Comparison of ENCODE assay signal across 15 cellular contexts in the genomic region with DNA sequence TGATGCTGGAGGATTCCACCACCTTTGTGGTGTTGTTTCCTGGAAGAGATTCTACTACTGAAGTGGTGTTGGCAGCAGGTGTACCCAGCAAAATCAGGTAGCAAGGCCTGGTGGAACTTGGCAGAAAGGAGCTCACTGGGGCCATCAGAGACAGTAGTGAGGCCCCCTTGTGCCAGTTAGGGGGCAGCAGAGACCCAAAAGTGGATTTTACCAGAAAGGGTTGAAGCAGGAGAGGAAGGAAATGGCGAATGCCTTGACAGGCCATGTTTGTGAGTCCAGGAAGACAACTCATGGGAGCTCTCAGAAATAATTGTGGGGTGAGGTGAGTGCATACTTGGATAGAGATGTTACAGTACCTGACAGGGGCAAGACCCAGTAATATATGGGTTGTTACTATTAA.
DNase-seq lines count a peak whose midpoint lies in the region; ATAC-seq, FAIRE-seq and TF ChIP-seq lines count a peak whose summit lies in the region.
"Had no signal": no experiment of that assay in that cellular context is flagged by ENCODE, and none has a peak within 500 bp of the region (broad histone marks: within the 10 kb centered on the region; RNA-seq: fewer than 3 reads in every experiment).

No MANE protein-coding gene starts in this region.

- no peaks in the 10 kb centered on the region for H3K27me3 ChIP-seq in smooth muscle cell (ENCODE audit: low read depth)
- H3K27me3 ChIP-seq: adrenal gland, sigmoid colon had no signal

- TF ChIP-seq CTCF in WTC11 (IDR thresholded peaks at IDR 0.05) (0 out of 2 replicates have a peak, but pooled peaks have one; percentile 31), neural crest cell (conservative IDR thresholded peaks at IDR 0.05) (peak; percentile 36), smooth muscle cell (IDR thresholded peaks at IDR 0.05; ENCODE audit: borderline replicate concordance, insufficient read depth, poor library complexity, severe bottlenecking) (no peak)

- H3K79me2 ChIP-seq in smooth muscle cell (ENCODE audit: low read depth) = no peaks in the 10 kb centered on the region

- H3K9ac ChIP-seq in smooth muscle cell (ENCODE audit: low read depth) = no peak overlapping the region

- no peak overlapping the region for H2AFZ ChIP-seq in smooth muscle cell (ENCODE audit: low read depth)

- H3K4me1 ChIP-seq in smooth muscle cell (ENCODE audit: low read depth) = no peaks in the 10 kb centered on the region
- H3K4me1 ChIP-seq: adrenal gland, sigmoid colon had no signal

- no peaks in the 10 kb centered on the region for H3K36me3 ChIP-seq in smooth muscle cell (ENCODE audit: low read depth)
- H3K36me3 ChIP-seq: adrenal gland, sigmoid colon had no signal

- POLR2A ChIA-PET in activated CD4-positive, alpha-beta T cell treated with anti-CD3 and anti-CD28 coated beads for 36 hours (lab: Charles Lee) = no interaction called here
- POLR2A ChIA-PET in WTC11 (lab: Charles Lee) = no interaction called here

- WGBS in smooth muscle cell (ENCODE audit: low lambda C conversion rate) = 88% methylated on average over 1 of the region's 1 CpG

- H3K4me3 Mint-ChIP-seq in activated CD4-positive, alpha-beta T cell treated with anti-CD3 and anti-CD28 coated beads for 36 hours = no peak overlapping the region
- no peak overlapping the region for H3K4me3 Mint-ChIP-seq in WTC11
- H3K4me3 Mint-ChIP-seq in neural crest cell = no peak overlapping the region
- H3K4me3 Mint-ChIP-seq: effector memory CD8-positive, alpha-beta T cell had no signal

- peaks cover 5% of the 10 kb centered on the region for H3K36me3 Mint-ChIP-seq in activated CD4-positive, alpha-beta T cell treated with anti-CD3 and anti-CD28 coated beads for 36 hours (ENCODE audit: low read depth)
- H3K36me3 Mint-ChIP-seq in WTC11 (peaks cover 9% of the 10 kb centered on the region), neural crest cell (ENCODE audit: low read depth) (peaks cover 12% of the 10 kb centered on the region)

- no peaks in the 10 kb centered on the region for H3K9me3 ChIP-seq in smooth muscle cell (replicated peaks; ENCODE audit: low read depth)
- H3K9me3 ChIP-seq: sigmoid colon had no signal

- no peak overlapping the region for H3K4me3 ChIP-seq in smooth muscle cell
- H3K4me3 ChIP-seq: adrenal gland, sigmoid colon had no signal

- no peak for ATAC-seq in activated CD4-positive, alpha-beta T cell treated with anti-CD3 and anti-CD28 coated beads for 36 hours
- ATAC-seq in WTC11 = peak; percentile 87
- ATAC-seq: effector memory CD8-positive, alpha-beta T cell had no signal

- H3K4me2 ChIP-seq in smooth muscle cell = no peak overlapping the region

- CTCF ChIA-PET in activated CD4-positive, alpha-beta T cell treated with anti-CD3 and anti-CD28 coated beads for 36 hours (lab: Charles Lee) = interaction anchor here (0.7 to 1.6 kb wide), 4 partner anchors 35 to 125 kb away, joined by 3 to 7 read pairs (median 4); no protein-coding TSS in a partner anchor
- CTCF ChIA-PET in WTC11 (lab: Charles Lee) = interaction anchor here (0.5 to 1.6 kb wide), 29 partner anchors 9 to 608 kb away, joined by 3 to 19 read pairs (median 4); no protein-coding TSS in a partner anchor

- DNase-seq in activated CD4-positive, alpha-beta T cell treated with anti-CD3 and anti-CD28 coated beads for 36 hours = peak; percentile 32
- no peak for DNase-seq in activated CD4-positive, alpha-beta T cell treated with anti-CD3 and anti-CD28 coated beads, Interleukin-2, amount 50 U/mL, for 1 hour
- DNase-seq in HT-29 (ENCODE audit: low spot score) (peak; percentile 21), WTC11 (ENCODE audit: low spot score) (peak; percentile 48), neural crest cell (ENCODE audit: low read depth, low spot score) (no peak), smooth muscle cell (lab: John Stamatoyannopoulos, UW; ENCODE audit: unreplicated experiment) (no peak), GM12891 (ENCODE audit: insufficient read length, low spot score) (no peak)
- no peak for DNase-seq in activated CD4-positive, CD25-positive, alpha-beta regulatory T cell (lab: John Stamatoyannopoulos, UW)
- DNase-seq: activated CD4-positive, alpha-beta T cell treated with anti-CD3 and anti-CD28 coated beads, Interleukin-2, amount 50 U/mL, for 48 hours; adrenal gland; effector memory CD8-positive, alpha-beta T cell; hypothalamus; NCI-H2029 treated with DMSO at 0.1 percent for 48 hours; SHP77; sigmoid colon had no signal

- no peak overlapping the region for H3K27ac Mint-ChIP-seq in activated CD4-positive, alpha-beta T cell treated with anti-CD3 and anti-CD28 coated beads for 36 hours
- H3K27ac Mint-ChIP-seq in WTC11 (0 out of 2 replicates have a peak overlapping the region, but pooled peaks have one; percentile 32), neural crest cell (ENCODE audit: unreplicated experiment) (no peak overlapping the region)
- H3K27ac Mint-ChIP-seq: effector memory CD8-positive, alpha-beta T cell had no signal

- H3F3A ChIP-seq in smooth muscle cell (ENCODE audit: low read depth) = no peaks in the 10 kb centered on the region

- intact Hi-C loops in activated CD4-positive, alpha-beta T cell treated with anti-CD3 and anti-CD28 coated beads for 36 hours (cut with DNase I, micrococcal nuclease) = loop anchor here in 1 of 2 experiments (2.0 kb wide), 1 partner anchor 609 kb away; no protein-coding TSS in a partner anchor

- H3K4me1 Mint-ChIP-seq in activated CD4-positive, alpha-beta T cell treated with anti-CD3 and anti-CD28 coated beads for 36 hours = peaks cover 22% of the 10 kb centered on the region
- peaks cover 19% of the 10 kb centered on the region for H3K4me1 Mint-ChIP-seq in WTC11
- H3K4me1 Mint-ChIP-seq in neural crest cell = peaks cover 26% of the 10 kb centered on the region

- TF ChIP-seq POLR2A in GM12891 (IDR thresholded peaks at IDR 0.05; ENCODE audit: low read depth, low read length) = no peak

- H3K27ac ChIP-seq in smooth muscle cell (ENCODE audit: low read depth) = no peak overlapping the region
- H3K27ac ChIP-seq: adrenal gland, sigmoid colon had no signal

- H3K9me3 Mint-ChIP-seq in activated CD4-positive, alpha-beta T cell treated with anti-CD3 and anti-CD28 coated beads for 36 hours (ENCODE audit: low read depth) = peaks cover 2% of the 10 kb centered on the region
- H3K9me3 Mint-ChIP-seq in WTC11 = peaks cover 7% of the 10 kb centered on the region; the same call in 1 of the 2 replicates
- H3K9me3 Mint-ChIP-seq in neural crest cell = peaks cover 4% of the 10 kb centered on the region
- H3K9me3 Mint-ChIP-seq: effector memory CD8-positive, alpha-beta T cell had no signal

- FAIRE-seq in GM12891 (lab: Jason Lieb, UNC) = no peak

- H4K20me1 ChIP-seq in smooth muscle cell (ENCODE audit: low read depth) = no peaks in the 10 kb centered on the region

- no peaks in the 10 kb centered on the region for H3K27me3 Mint-ChIP-seq in activated CD4-positive, alpha-beta T cell treated with anti-CD3 and anti-CD28 coated beads for 36 hours
- H3K27me3 Mint-ChIP-seq in WTC11 (ENCODE audit: low read depth) = no peaks in the 10 kb centered on the region
- no peaks in the 10 kb centered on the region for H3K27me3 Mint-ChIP-seq in neural crest cell (ENCODE audit: low read depth)
- H3K27me3 Mint-ChIP-seq: effector memory CD8-positive, alpha-beta T cell had no signal

TF ChIP-seq in WTC11, 78 proteins besides CTCF, POLR2A, EP300 and RAD21 (continues in another document):
- TF ChIP-seq, protein P1, sequence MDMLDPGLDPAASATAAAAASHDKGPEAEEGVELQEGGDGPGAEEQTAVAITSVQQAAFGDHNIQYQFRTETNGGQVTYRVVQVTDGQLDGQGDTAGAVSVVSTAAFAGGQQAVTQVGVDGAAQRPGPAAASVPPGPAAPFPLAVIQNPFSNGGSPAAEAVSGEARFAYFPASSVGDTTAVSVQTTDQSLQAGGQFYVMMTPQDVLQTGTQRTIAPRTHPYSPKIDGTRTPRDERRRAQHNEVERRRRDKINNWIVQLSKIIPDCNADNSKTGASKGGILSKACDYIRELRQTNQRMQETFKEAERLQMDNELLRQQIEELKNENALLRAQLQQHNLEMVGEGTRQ (CRISPR knock-in tag; IDR thresholded peaks at IDR 0.05) = no peak
- TF ChIP-seq ZBTB21 (CRISPR knock-in tag; IDR thresholded peaks at IDR 0.05; ENCODE audit: borderline replicate concordance) = no peak

TF ChIP-seq in GM12891, 5 proteins besides CTCF, POLR2A, EP300 and RAD21:
- TF ChIP-seq POLR2AphosphoS5 (IDR thresholded peaks at IDR 0.05; ENCODE audit: low read depth, low read length) (no peak), POU2F2 (IDR thresholded peaks at IDR 0.05; ENCODE audit: low read depth, low read length) (no peak)

Comparison
In these comparisons a context has a peak if more than half of its experiments do, and no peak if none do; other contexts are left out.
1. DNase-seq: peak in activated CD4-positive, alpha-beta T cell treated with anti-CD3 and anti-CD28 coated beads for 36 hours (single experiment), HT-29 (single experiment) and WTC11 (single experiment); none in activated CD4-positive, alpha-beta T cell treated with anti-CD3 and anti-CD28 coated beads, Interleukin-2, amount 50 U/mL, for 1 hour (single experiment), neural crest cell (single experiment), smooth muscle cell (single experiment), GM12891 (single experiment) and activated CD4-positive, CD25-positive, alpha-beta regulatory T cell (0 of 4).